8 cellular contexts compared by ENCODE assay signal in genomic region chr20:39049684-39050554, GRCh38.
DNase-seq lines count a peak whose midpoint lies in the region; ATAC-seq and TF ChIP-seq lines count a peak whose summit lies in the region.

No MANE protein-coding gene starts in this region.

- no peaks in the 10 kb centered on the region for H3K9me3 Mint-ChIP-seq in activated T-helper 1 cell treated with anti-CD3 and anti-CD28 coated beads, Interleukin-12 subunit alpha, Interleukin-12 subunit beta, Interleukin-2, Interleukin-4 antibody, amounts not matched to agents 30 ng/mL and 10 ng/mL and 1 ng/mL, durations not matched to agents 14 hours and 24 hours and 36 hours
- no peaks in the 10 kb centered on the region for H3K9me3 Mint-ChIP-seq in natural killer cell

- H3K27me3 Mint-ChIP-seq in activated T-helper 1 cell treated with anti-CD3 and anti-CD28 coated beads, Interleukin-12 subunit alpha, Interleukin-12 subunit beta, Interleukin-2, Interleukin-4 antibody, amounts not matched to agents 30 ng/mL and 10 ng/mL and 1 ng/mL, durations not matched to agents 14 hours and 24 hours and 36 hours (ENCODE audit: insufficient read depth) = peaks cover 5% of the 10 kb centered on the region
- H3K27me3 Mint-ChIP-seq in natural killer cell (ENCODE audit: low read depth in 2 of 2) = peaks cover 7 to 13% of the 10 kb centered on the region in 2 donors

- peaks cover 4% of the 10 kb centered on the region for H3K4me1 Mint-ChIP-seq in activated T-helper 1 cell treated with anti-CD3 and anti-CD28 coated beads, Interleukin-12 subunit alpha, Interleukin-12 subunit beta, Interleukin-2, Interleukin-4 antibody, amounts not matched to agents 30 ng/mL and 10 ng/mL and 1 ng/mL, durations not matched to agents 14 hours and 24 hours and 36 hours (ENCODE audit: low read depth)
- no peaks in the 10 kb centered on the region for H3K4me1 Mint-ChIP-seq in natural killer cell

- ATAC-seq in GM19463 (IDR thresholded peaks at IDR 0.05; ENCODE audit: unreplicated experiment) = peak; percentile 88
- peak; percentile 84 to 94 (median 91) for ATAC-seq in natural killer cell

- H3K9me3 ChIP-seq in Peyer's patch = no peaks in the 10 kb centered on the region

- peak overlapping the region; percentile 80 for H3K27ac Mint-ChIP-seq in activated T-helper 1 cell treated with anti-CD3 and anti-CD28 coated beads, Interleukin-12 subunit alpha, Interleukin-12 subunit beta, Interleukin-2, Interleukin-4 antibody, amounts not matched to agents 30 ng/mL and 10 ng/mL and 1 ng/mL, durations not matched to agents 14 hours and 24 hours and 36 hours
- H3K27ac Mint-ChIP-seq in natural killer cell = peak overlapping the region in 1 of 2 donors; percentile 81

- no peaks in the 10 kb centered on the region for H3K36me3 Mint-ChIP-seq in activated T-helper 1 cell treated with anti-CD3 and anti-CD28 coated beads, Interleukin-12 subunit alpha, Interleukin-12 subunit beta, Interleukin-2, Interleukin-4 antibody, amounts not matched to agents 30 ng/mL and 10 ng/mL and 1 ng/mL, durations not matched to agents 14 hours and 24 hours and 36 hours (ENCODE audit: low read depth)
- H3K36me3 Mint-ChIP-seq in natural killer cell = no peaks in the 10 kb centered on the region

- H3K27me3 ChIP-seq in Peyer's patch = no peaks in the 10 kb centered on the region

- H3K27ac ChIP-seq in Peyer's patch = peak overlapping the region; percentile 23 to 67 (median 51)

- H3K36me3 ChIP-seq in Peyer's patch = no peaks in the 10 kb centered on the region

- intact Hi-C loops in activated T-helper 1 cell treated with anti-CD3 and anti-CD28 coated beads, Interleukin-12 subunit alpha, Interleukin-12 subunit beta, Interleukin-2, Interleukin-4 antibody, amounts not matched to agents 30 ng/mL and 10 ng/mL and 1 ng/mL, durations not matched to agents 14 hours and 24 hours and 36 hours (cut with micrococcal nuclease) = loop anchor here (1.0 to 2.0 kb wide), 4 partner anchors 27 to 1913 kb away; no protein-coding TSS in a partner anchor
- intact Hi-C loops in natural killer cell (cut with micrococcal nuclease) = loop anchor here (1.0 to 5.0 kb wide), 2 partner anchors 31 to 418 kb away; no protein-coding TSS in a partner anchor

- DNase-seq in COR-L47 (lab: John Stamatoyannopoulos, UW) (peak; percentile 50), HUDEP-2 (lab: John Stamatoyannopoulos, UW; ENCODE audit: unreplicated experiment in 76 of 76) (peak in 69 of 76 experiments; percentile 6 to 84 (median 57)), Peyer's patch (peak; percentile 68 to 89 (median 89)), fibroblast of peridontal ligament (ENCODE audit: extremely low read depth) (peak; percentile 58), natural killer cell (peak; percentile 82)
- peak; percentile 76 for DNase-seq in activated T-helper 1 cell treated with anti-CD3 and anti-CD28 coated beads, Interleukin-12 subunit alpha, Interleukin-12 subunit beta, Interleukin-2, Interleukin-4 antibody, amounts not matched to agents 30 ng/mL and 10 ng/mL and 1 ng/mL, durations not matched to agents 14 hours and 24 hours and 36 hours (ENCODE audit: low spot score)
- DNase-seq in stimulated activated naive CD4-positive, alpha-beta T cell treated with Interleukin-2 at 50 U/mL for 16 hours (lab: John Stamatoyannopoulos, UW) = peak; percentile 67

- TF ChIP-seq CTCF in Peyer's patch (IDR thresholded peaks at IDR 0.05) (peak; percentile 92 to 99 (median 96)), natural killer cell (IDR thresholded peaks at IDR 0.05) (peak; percentile 99)

- TF ChIP-seq POLR2A in Peyer's patch (IDR thresholded peaks at IDR 0.05) = peak in 1 of 2 donors; percentile 10

- peak overlapping the region; percentile 54 to 82 (median 71) for H3K4me3 ChIP-seq in Peyer's patch

- H3K4me1 ChIP-seq in Peyer's patch = peaks cover 0 to 6% (median 0%) of the 10 kb centered on the region in 4 donors

- peak overlapping the region; percentile 85 for H3K4me3 Mint-ChIP-seq in activated T-helper 1 cell treated with anti-CD3 and anti-CD28 coated beads, Interleukin-12 subunit alpha, Interleukin-12 subunit beta, Interleukin-2, Interleukin-4 antibody, amounts not matched to agents 30 ng/mL and 10 ng/mL and 1 ng/mL, durations not matched to agents 14 hours and 24 hours and 36 hours
- H3K4me3 Mint-ChIP-seq in natural killer cell = peak overlapping the region; percentile 75

Comparison
In these comparisons a context has a peak if more than half of its experiments do, and no peak if none do; other contexts are left out.
1. Peak in every context shown above with its lines: DNase-seq, ATAC-seq, H3K4me3 ChIP-seq and H3K27ac ChIP-seq.